ENCODE assay signal across 19 cellular contexts in the genomic region with DNA sequence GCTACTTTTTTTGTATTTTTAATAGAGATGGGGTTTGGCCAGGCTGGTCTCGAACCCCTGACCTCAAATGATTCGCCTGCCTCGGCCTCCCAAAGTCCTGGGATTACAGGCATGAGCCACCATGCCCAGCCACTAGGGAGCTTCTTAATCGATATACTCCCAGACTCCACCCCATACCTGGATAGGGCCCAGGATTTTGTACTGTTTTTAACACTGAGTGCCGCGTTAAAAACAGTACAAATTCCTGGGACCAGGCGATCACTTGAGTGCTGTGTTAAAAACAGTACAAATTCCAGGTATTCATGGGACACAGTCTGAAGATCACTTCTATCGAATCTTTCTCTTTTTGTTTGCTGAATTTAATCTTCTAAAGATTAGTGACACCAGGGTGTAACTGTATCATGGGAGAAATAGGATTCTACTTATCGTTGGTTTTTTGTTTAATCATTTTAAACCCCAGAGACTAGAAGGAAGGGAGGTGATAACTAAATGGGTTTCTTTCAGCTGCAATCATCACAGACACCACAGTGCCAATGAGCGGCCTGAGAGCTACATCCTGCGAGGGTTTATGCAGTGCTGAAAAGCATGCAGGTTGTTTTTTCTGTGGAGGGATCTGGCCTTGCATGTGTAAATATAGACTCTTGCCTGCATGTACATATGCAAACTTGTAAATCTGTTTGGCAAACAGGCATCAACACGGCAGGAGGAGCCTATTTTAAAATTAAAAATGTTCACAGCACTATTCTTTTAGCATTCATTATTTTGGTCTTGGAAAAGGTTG.
"Had no signal": no experiment of that assay in that cellular context is flagged by ENCODE, and none has a peak within 500 bp of the region (broad histone marks: within the 10 kb centered on the region; RNA-seq: fewer than 3 reads in every experiment).

No MANE protein-coding gene starts in this region.

- H3K4me1 ChIP-seq: colonic mucosa, gastrocnemius medialis, left lung, tibial artery had no signal

- H3K9me3 ChIP-seq: colonic mucosa, esophagus squamous epithelium, gastrocnemius medialis, left lung, tibial artery had no signal

- ATAC-seq: activated T-cell treated with anti-CD3 and anti-CD28 coated beads, Interleukin-2, amount 50 U/mL, for 4 hours; gastrocnemius medialis; left lung; natural killer cell; stimulated activated effector memory CD8-positive, alpha-beta T cell treated with anti-CD3 and anti-CD28 coated beads, Interleukin-12 subunit alpha, Interleukin-12 subunit beta, amount 100 ng/mL, for 72 hours; stimulated activated naive CD8-positive, alpha-beta T cell treated with anti-CD3 and anti-CD28 coated beads, Interleukin-15, amount 100 ng/mL, for 72 hours had no signal

- DNase-seq: activated CD4-positive, alpha-beta T cell treated with anti-CD3 and anti-CD28 coated beads, Interleukin-2, amount 50 U/mL, for 4 hours; activated CD8-positive, alpha-beta memory T cell treated with anti-CD3 and anti-CD28 coated beads for 24 hours; activated CD8-positive, alpha-beta memory T cell treated with anti-CD3 and anti-CD28 coated beads, Interleukin-2, amount 50 U/mL, for 4 hours; activated naive CD4-positive, alpha-beta T cell; activated T-cell treated with anti-CD3 and anti-CD28 coated beads, Interleukin-2, amount 50 U/mL, for 4 hours; colonic mucosa; esophagus squamous epithelium; gastrocnemius medialis; left lung; mammary epithelial cell; midbrain; natural killer cell; retina; stimulated activated CD4-positive, alpha-beta T cell treated with anti-CD3 and anti-CD28 coated beads, Interleukin-12 subunit alpha, Interleukin-12 subunit beta, amount 100 ng/mL, for 4 hours; stimulated activated naive CD8-positive, alpha-beta T cell treated with anti-CD3 and anti-CD28 coated beads, Interleukin-15, amount 100 ng/mL, for 72 hours; SW 1271; T-helper 2 cell; tibial artery had no signal

- H3K4me3 ChIP-seq: colonic mucosa, esophagus squamous epithelium, gastrocnemius medialis, left lung, tibial artery had no signal

- H3K27ac ChIP-seq: colonic mucosa, esophagus squamous epithelium, gastrocnemius medialis, left lung, tibial artery had no signal

- H3K27me3 ChIP-seq: colonic mucosa, gastrocnemius medialis had no signal

- H3K36me3 ChIP-seq: colonic mucosa, esophagus squamous epithelium, gastrocnemius medialis, left lung, tibial artery had no signal
